In genomic region chr10:24376731-24377130, GRCh38 we compare ENCODE assay signal across 27 cellular contexts.
"Had no signal": no experiment of that assay in that cellular context is flagged by ENCODE, and none has a peak within 500 bp of the region (broad histone marks: within the 10 kb centered on the region; RNA-seq: fewer than 3 reads in every experiment).

No MANE protein-coding gene starts in this region.

- H3K4me3 ChIP-seq: esophagus muscularis mucosa, gastroesophageal sphincter, heart right ventricle had no signal

- H3K4me3 Mint-ChIP-seq: activated CD4-positive, alpha-beta memory T cell treated with anti-CD3 and anti-CD28 coated beads, Interleukin-2, amount 10 ng/mL, durations not matched to agents 7 days and 5 days; activated CD4-positive, alpha-beta T cell treated with anti-CD3 and anti-CD28 coated beads, Interleukin-2, amount 10 ng/mL, durations not matched to agents 7 days and 5 days; activated naive CD8-positive, alpha-beta T cell; activated T-cell treated with anti-CD3 and anti-CD28 coated beads, Interleukin-2, amount 50 U/mL, for 24 hours; activated T-helper 17 cell treated with anti-CD3 and anti-CD28 coated beads, Interleukin-2, amount 50 U/mL, for 72 hours; central memory CD8-positive, alpha-beta T cell; effector memory CD8-positive, alpha-beta T cell had no signal

- H3K9me3 Mint-ChIP-seq: activated CD4-positive, alpha-beta memory T cell treated with anti-CD3 and anti-CD28 coated beads, Interleukin-2, amount 10 ng/mL, durations not matched to agents 7 days and 5 days; activated CD4-positive, alpha-beta T cell treated with anti-CD3 and anti-CD28 coated beads, Interleukin-2, amount 10 ng/mL, durations not matched to agents 7 days and 5 days had no signal

- ATAC-seq: activated T-helper 17 cell treated with anti-CD3 and anti-CD28 coated beads, Interleukin-2, amount 50 U/mL, for 72 hours; effector memory CD8-positive, alpha-beta T cell; foreskin keratinocyte; gastroesophageal sphincter; heart right ventricle had no signal

- H3K4me1 Mint-ChIP-seq: activated CD4-positive, alpha-beta memory T cell treated with anti-CD3 and anti-CD28 coated beads, Interleukin-2, amount 10 ng/mL, durations not matched to agents 7 days and 5 days; activated CD4-positive, alpha-beta T cell treated with anti-CD3 and anti-CD28 coated beads, Interleukin-2, amount 10 ng/mL, durations not matched to agents 7 days and 5 days; activated T-helper 17 cell treated with anti-CD3 and anti-CD28 coated beads, Interleukin-2, amount 50 U/mL, for 72 hours; central memory CD8-positive, alpha-beta T cell had no signal

- H3K4me1 ChIP-seq: foreskin keratinocyte, gastroesophageal sphincter had no signal

- H3K27ac Mint-ChIP-seq: activated CD4-positive, alpha-beta memory T cell treated with anti-CD3 and anti-CD28 coated beads, Interleukin-2, amount 10 ng/mL, durations not matched to agents 7 days and 5 days; activated CD4-positive, alpha-beta T cell treated with anti-CD3 and anti-CD28 coated beads, Interleukin-2, amount 10 ng/mL, durations not matched to agents 7 days and 5 days; activated naive CD8-positive, alpha-beta T cell; activated T-cell treated with anti-CD3 and anti-CD28 coated beads, Interleukin-2, amount 50 U/mL, for 24 hours; activated T-helper 17 cell treated with anti-CD3 and anti-CD28 coated beads, Interleukin-2, amount 50 U/mL, for 72 hours; effector memory CD8-positive, alpha-beta T cell had no signal

- DNase-seq: activated CD4-positive, alpha-beta memory T cell treated with anti-CD3 and anti-CD28 coated beads, Interleukin-2, amount 10 ng/mL, durations not matched to agents 7 days and 5 days; activated CD4-positive, alpha-beta T cell treated with anti-CD3 and anti-CD28 coated beads for 1 hour; activated CD4-positive, alpha-beta T cell treated with anti-CD3 and anti-CD28 coated beads for 4 hours; activated CD4-positive, alpha-beta T cell treated with anti-CD3 and anti-CD28 coated beads, Interleukin-2, amount 10 ng/mL, durations not matched to agents 7 days and 5 days; activated CD4-positive, alpha-beta T cell treated with anti-CD3 and anti-CD28 coated beads, Interleukin-2, amount 50 U/mL, for 4 hours; activated CD8-positive, alpha-beta memory T cell treated with anti-CD3 and anti-CD28 coated beads, Interleukin-2, amount 50 U/mL, for 48 hours; activated effector memory CD4-positive, alpha-beta T cell treated with Interleukin-2 at 50 U/mL for 16 hours; activated gamma-delta T cell treated with Interleukin-2 at 50 U/mL for 16 hours; activated naive CD4-positive, alpha-beta T cell treated with anti-CD3 and anti-CD28 coated beads, Interleukin-2, amount 50 U/mL, for 16 hours; activated naive CD4-positive, alpha-beta T cell treated with Interleukin-2 at 50 U/mL for 16 hours; activated T-cell treated with anti-CD3 and anti-CD28 coated beads for 4 hours; activated T-cell treated with anti-CD3 and anti-CD28 coated beads, Interleukin-2, amount 50 U/mL, for 24 hours; amniotic stem cell; anterior cingulate cortex; brain microvascular endothelial cell; cortex of kidney; dermis blood vessel endothelial cell; effector memory CD8-positive, alpha-beta T cell; erythroblast; foreskin keratinocyte; heart right ventricle; T-helper 2 cell had no signal

- H3K9me3 ChIP-seq: esophagus muscularis mucosa, gastroesophageal sphincter had no signal

- H3K27ac ChIP-seq: brain microvascular endothelial cell, esophagus muscularis mucosa, foreskin keratinocyte, gastroesophageal sphincter, heart right ventricle had no signal

- H3K27me3 Mint-ChIP-seq: central memory CD8-positive, alpha-beta T cell; effector memory CD8-positive, alpha-beta T cell had no signal

- H3K27me3 ChIP-seq: brain microvascular endothelial cell, esophagus muscularis mucosa, foreskin keratinocyte, gastroesophageal sphincter, heart right ventricle had no signal

- H3K36me3 ChIP-seq: brain microvascular endothelial cell, gastroesophageal sphincter had no signal

- H3K36me3 Mint-ChIP-seq: activated naive CD8-positive, alpha-beta T cell had no signal
